ENCODE assay signal across 1 cellular context in genomic region chr6:35810831-35811698, GRCh38.
TF ChIP-seq lines count a peak whose summit lies in the region.

No MANE protein-coding gene starts in this region.

TF ChIP-seq in GM23338, 12 proteins besides CTCF, POLR2A, EP300 and RAD21:
- TF ChIP-seq POLR2AphosphoS5 (IDR thresholded peaks at IDR 0.05; ENCODE audit: low read depth) (no peak), STAT1 (IDR thresholded peaks at IDR 0.05; ENCODE audit: unreplicated experiment) (no peak), ZNF331 (CRISPR knock-in tag; IDR thresholded peaks at IDR 0.05; ENCODE audit: low read depth) (no peak), ZNF114 (CRISPR knock-in tag; IDR thresholded peaks at IDR 0.05) (no peak), JUNB (IDR thresholded peaks at IDR 0.05; ENCODE audit: unreplicated experiment) (no peak), NANOG (IDR thresholded peaks at IDR 0.05; ENCODE audit: borderline replicate concordance) (no peak), EZH2 (IDR thresholded peaks at IDR 0.05; ENCODE audit: low read depth, unreplicated experiment) (no peak), REST (IDR thresholded peaks at IDR 0.05; ENCODE audit: unreplicated experiment) (no peak), CREB1 (CRISPR knock-in tag; IDR thresholded peaks at IDR 0.05; ENCODE audit: low read depth) (no peak), EZH2phosphoT487 (IDR thresholded peaks at IDR 0.05; ENCODE audit: unreplicated experiment) (no peak), ETS1 (IDR thresholded peaks at IDR 0.05) (no peak)
- TF ChIP-seq, protein P1, sequence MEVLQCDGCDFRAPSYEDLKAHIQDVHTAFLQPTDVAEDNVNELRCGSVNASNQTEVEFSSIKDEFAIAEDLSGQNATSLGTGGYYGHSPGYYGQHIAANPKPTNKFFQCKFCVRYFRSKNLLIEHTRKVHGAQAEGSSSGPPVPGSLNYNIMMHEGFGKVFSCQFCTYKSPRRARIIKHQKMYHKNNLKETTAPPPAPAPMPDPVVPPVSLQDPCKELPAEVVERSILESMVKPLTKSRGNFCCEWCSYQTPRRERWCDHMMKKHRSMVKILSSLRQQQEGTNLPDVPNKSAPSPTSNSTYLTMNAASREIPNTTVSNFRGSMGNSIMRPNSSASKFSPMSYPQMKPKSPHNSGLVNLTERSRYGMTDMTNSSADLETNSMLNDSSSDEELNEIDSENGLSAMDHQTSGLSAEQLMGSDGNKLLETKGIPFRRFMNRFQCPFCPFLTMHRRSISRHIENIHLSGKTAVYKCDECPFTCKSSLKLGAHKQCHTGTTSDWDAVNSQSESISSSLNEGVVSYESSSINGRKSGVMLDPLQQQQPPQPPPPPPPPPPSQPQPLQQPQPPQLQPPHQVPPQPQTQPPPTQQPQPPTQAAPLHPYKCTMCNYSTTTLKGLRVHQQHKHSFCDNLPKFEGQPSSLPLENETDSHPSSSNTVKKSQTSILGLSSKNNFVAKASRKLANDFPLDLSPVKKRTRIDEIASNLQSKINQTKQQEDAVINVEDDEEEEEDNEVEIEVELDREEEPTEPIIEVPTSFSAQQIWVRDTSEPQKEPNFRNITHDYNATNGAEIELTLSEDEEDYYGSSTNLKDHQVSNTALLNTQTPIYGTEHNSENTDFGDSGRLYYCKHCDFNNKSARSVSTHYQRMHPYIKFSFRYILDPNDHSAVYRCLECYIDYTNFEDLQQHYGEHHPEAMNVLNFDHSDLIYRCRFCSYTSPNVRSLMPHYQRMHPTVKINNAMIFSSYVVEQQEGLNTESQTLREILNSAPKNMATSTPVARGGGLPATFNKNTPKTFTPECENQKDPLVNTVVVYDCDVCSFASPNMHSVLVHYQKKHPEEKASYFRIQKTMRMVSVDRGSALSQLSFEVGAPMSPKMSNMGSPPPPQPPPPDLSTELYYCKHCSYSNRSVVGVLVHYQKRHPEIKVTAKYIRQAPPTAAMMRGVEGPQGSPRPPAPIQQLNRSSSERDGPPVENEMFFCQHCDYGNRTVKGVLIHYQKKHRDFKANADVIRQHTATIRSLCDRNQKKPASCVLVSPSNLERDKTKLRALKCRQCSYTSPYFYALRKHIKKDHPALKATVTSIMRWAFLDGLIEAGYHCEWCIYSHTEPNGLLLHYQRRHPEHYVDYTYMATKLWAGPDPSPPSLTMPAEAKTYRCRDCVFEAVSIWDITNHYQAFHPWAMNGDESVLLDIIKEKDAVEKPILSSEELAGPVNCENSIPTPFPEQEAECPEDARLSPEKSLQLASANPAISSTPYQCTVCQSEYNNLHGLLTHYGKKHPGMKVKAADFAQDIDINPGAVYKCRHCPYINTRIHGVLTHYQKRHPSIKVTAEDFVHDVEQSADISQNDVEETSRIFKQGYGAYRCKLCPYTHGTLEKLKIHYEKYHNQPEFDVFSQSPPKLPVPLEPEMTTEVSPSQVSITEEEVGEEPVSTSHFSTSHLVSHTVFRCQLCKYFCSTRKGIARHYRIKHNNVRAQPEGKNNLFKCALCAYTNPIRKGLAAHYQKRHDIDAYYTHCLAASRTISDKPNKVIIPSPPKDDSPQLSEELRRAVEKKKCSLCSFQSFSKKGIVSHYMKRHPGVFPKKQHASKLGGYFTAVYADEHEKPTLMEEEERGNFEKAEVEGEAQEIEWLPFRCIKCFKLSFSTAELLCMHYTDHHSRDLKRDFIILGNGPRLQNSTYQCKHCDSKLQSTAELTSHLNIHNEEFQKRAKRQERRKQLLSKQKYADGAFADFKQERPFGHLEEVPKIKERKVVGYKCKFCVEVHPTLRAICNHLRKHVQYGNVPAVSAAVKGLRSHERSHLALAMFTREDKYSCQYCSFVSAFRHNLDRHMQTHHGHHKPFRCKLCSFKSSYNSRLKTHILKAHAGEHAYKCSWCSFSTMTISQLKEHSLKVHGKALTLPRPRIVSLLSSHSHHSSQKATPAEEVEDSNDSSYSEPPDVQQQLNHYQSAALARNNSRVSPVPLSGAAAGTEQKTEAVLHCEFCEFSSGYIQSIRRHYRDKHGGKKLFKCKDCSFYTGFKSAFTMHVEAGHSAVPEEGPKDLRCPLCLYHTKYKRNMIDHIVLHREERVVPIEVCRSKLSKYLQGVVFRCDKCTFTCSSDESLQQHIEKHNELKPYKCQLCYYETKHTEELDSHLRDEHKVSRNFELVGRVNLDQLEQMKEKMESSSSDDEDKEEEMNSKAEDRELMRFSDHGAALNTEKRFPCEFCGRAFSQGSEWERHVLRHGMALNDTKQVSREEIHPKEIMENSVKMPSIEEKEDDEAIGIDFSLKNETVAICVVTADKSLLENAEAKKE (CRISPR knock-in tag; IDR thresholded peaks at IDR 0.05) = no peak
